In genomic region chr17:74108126-74108705, GRCh38 we compare ENCODE assay signal across 22 cellular contexts.
DNase-seq lines count a peak whose midpoint lies in the region; TF ChIP-seq lines count a peak whose summit lies in the region.
"Had no signal": no experiment of that assay in that cellular context is flagged by ENCODE, and none has a peak within 500 bp of the region (broad histone marks: within the 10 kb centered on the region; RNA-seq: fewer than 3 reads in every experiment).

No MANE protein-coding gene starts in this region.

- no peak overlapping the region for H2BK12ac ChIP-seq in H9 (ENCODE audit: insufficient read length, low read depth, low read length)

- H2AFZ ChIP-seq in H9 (ENCODE audit: low read length) = no peak overlapping the region
- H2AFZ ChIP-seq: GM23248 had no signal

- no peaks in the 10 kb centered on the region for H3K27me3 ChIP-seq in H9 (ENCODE audit: insufficient read depth, low read length)
- H3K27me3 ChIP-seq in mesendoderm (ENCODE audit: insufficient read depth, low read length, poor library complexity) = no peaks in the 10 kb centered on the region

- H4K5ac ChIP-seq in H9 (ENCODE audit: insufficient read length, low read depth, low read length) = no peak overlapping the region
- H4K5ac ChIP-seq in mesendoderm (ENCODE audit: low read length) = no peak overlapping the region

- H3K27me3 Mint-ChIP-seq in H9 (ENCODE audit: low read depth) = peaks cover 28% of the 10 kb centered on the region
- peaks cover 2% of the 10 kb centered on the region for H3K27me3 Mint-ChIP-seq in progenitor cell of endocrine pancreas

- no peak overlapping the region for H2BK20ac ChIP-seq in H9 (ENCODE audit: low read depth, low read length, poor library complexity, severe bottlenecking)

- peaks cover 0 to 3% of the 10 kb centered on the region in 2 experiments; a peak in 3 of 5 replicates for H3K9me3 Mint-ChIP-seq in H9
- no peaks in the 10 kb centered on the region for H3K9me3 Mint-ChIP-seq in progenitor cell of endocrine pancreas (ENCODE audit: low read depth)

- H3K4me1 ChIP-seq in H9 (ENCODE audit: insufficient read depth, low read length) (peaks cover 2% of the 10 kb centered on the region; the same call in 1 of the 2 replicates), mesendoderm (ENCODE audit: control insufficient read depth, low read depth, low read length) (peaks cover 7% of the 10 kb centered on the region)
- H3K4me1 ChIP-seq: A549, HAP-1 had no signal

- H2BK15ac ChIP-seq in H9 (ENCODE audit: low read depth, low read length) (no peak overlapping the region), mesendoderm (replicated peaks; ENCODE audit: low read depth) (no peak overlapping the region)

- H2BK5ac ChIP-seq in H9 (ENCODE audit: insufficient read length, low read length) (no peak overlapping the region), mesendoderm (ENCODE audit: low read length) (no peak overlapping the region)

- H3K18ac ChIP-seq in H9 (ENCODE audit: insufficient read length, low read depth, low read length) = peak overlapping the region; percentile 22
- no peak overlapping the region for H3K18ac ChIP-seq in mesendoderm (ENCODE audit: low read length)

- no peaks in the 10 kb centered on the region for H3K36me3 ChIP-seq in mesendoderm (ENCODE audit: control insufficient read depth, insufficient read depth, low read length)
- H3K36me3 ChIP-seq: HAP-1 had no signal

- no peak overlapping the region for H2BK120ac ChIP-seq in H9 (ENCODE audit: low read depth, low read length, poor library complexity, severe bottlenecking)
- no peak overlapping the region for H2BK120ac ChIP-seq in mesendoderm (ENCODE audit: low read depth, low read length)

- H3K4me3 Mint-ChIP-seq in H9 (no peak overlapping the region; a peak in 1 of 5 replicates), progenitor cell of endocrine pancreas (ENCODE audit: low read depth) (no peak overlapping the region)
- H3K4me3 Mint-ChIP-seq: B cell; CD8-positive, alpha-beta memory T cell had no signal

- H4K20me1 ChIP-seq in H9 (ENCODE audit: control insufficient read depth, insufficient read depth, insufficient read length) = no peaks in the 10 kb centered on the region

- H2AK5ac ChIP-seq in H9 (ENCODE audit: insufficient read length, low read length) (no peak overlapping the region), mesendoderm (ENCODE audit: low read length) (no peak overlapping the region)

- H3K9ac ChIP-seq in H9 (ENCODE audit: extremely low read depth, insufficient read length, low read length) (no peak overlapping the region), mesendoderm (ENCODE audit: low read length) (no peak overlapping the region)
- H3K9ac ChIP-seq: GM23248, KMS-11 had no signal

- H4K8ac ChIP-seq in H9 (replicated peaks; ENCODE audit: insufficient read length, low read depth, low read length) = no peak overlapping the region
- H4K8ac ChIP-seq in mesendoderm (ENCODE audit: low read depth, low read length) = no peak overlapping the region

- DNase-seq in H9 (no peak), NCI-H82 (lab: John Stamatoyannopoulos, UW) (peak; percentile 99), mesendoderm (peak; percentile 72), progenitor cell of endocrine pancreas (ENCODE audit: low spot score, unreplicated experiment) (no peak), KG1 (lab: John Stamatoyannopoulos, UW) (no peak), AG20443 (ENCODE audit: low spot score) (no peak), DMS79 (lab: John Stamatoyannopoulos, UW) (no peak)
- DNase-seq: CD8-positive, alpha-beta memory T cell; DMS53; GM23248; IMR-90; MM.1S; NCI-H1417; NCI-H1694; NCI-H2029 treated with DMSO at 0.1 percent for 48 hours; SIG-M5 had no signal

- H3K23ac ChIP-seq in H9 (ENCODE audit: insufficient read length, low read depth, low read length) = no peak overlapping the region
- no peak overlapping the region for H3K23ac ChIP-seq in mesendoderm (ENCODE audit: low read length)

- no peak overlapping the region for H3K14ac ChIP-seq in H9 (ENCODE audit: insufficient read depth, low read length)

- no peaks in the 10 kb centered on the region for H3K9me3 ChIP-seq in H9 (ENCODE audit: control insufficient read depth, low read depth, low read length)
- H3K9me3 ChIP-seq: A549, HAP-1 had no signal

- peak overlapping the region in 1 of 3 experiments; percentile 84; a peak in 1 of 7 replicates for H3K27ac Mint-ChIP-seq in H9
- H3K27ac Mint-ChIP-seq in progenitor cell of endocrine pancreas = peak overlapping the region; percentile 38
- H3K27ac Mint-ChIP-seq: B cell; CD8-positive, alpha-beta memory T cell had no signal

- no peaks in the 10 kb centered on the region for H3K79me2 ChIP-seq in H9 (ENCODE audit: insufficient read depth, low read length)
- no peaks in the 10 kb centered on the region for H3K79me2 ChIP-seq in mesendoderm (ENCODE audit: control insufficient read depth, insufficient read depth, low read length)

- H3K4me1 Mint-ChIP-seq in H9 (peaks cover 18 to 25% of the 10 kb centered on the region in 2 experiments), progenitor cell of endocrine pancreas (ENCODE audit: low read depth) (peaks cover 23% of the 10 kb centered on the region)
- H3K4me1 Mint-ChIP-seq: B cell; CD8-positive, alpha-beta memory T cell had no signal

- H3K4me2 ChIP-seq in H9 (ENCODE audit: insufficient read depth, insufficient read length, low read length) (no peak overlapping the region), mesendoderm (ENCODE audit: low read length) (no peak overlapping the region)
- H3K4me2 ChIP-seq: A549, KMS-11 had no signal

- WGBS in H9 (ENCODE audit: extremely low coverage, insufficient read length, low lambda C conversion rate) = no CpG with 5 or more reads among the region's 12 CpGs
- no CpG with 5 or more reads among the region's 12 CpGs for WGBS in mesendoderm (ENCODE audit: extremely low coverage, insufficient coverage, low lambda C conversion rate)

- no peak overlapping the region for H3K4me3 ChIP-seq in mesendoderm (ENCODE audit: low read length)
- H3K4me3 ChIP-seq: A549, GM23248, HAP-1, SK-N-MC had no signal

- H3K79me1 ChIP-seq in H9 (ENCODE audit: insufficient read depth, low read depth, low read length, poor library complexity, severe bottlenecking) (no peaks in the 10 kb centered on the region), mesendoderm (ENCODE audit: low read length) (no peaks in the 10 kb centered on the region)

- no peaks in the 10 kb centered on the region for H3K23me2 ChIP-seq in H9 (ENCODE audit: insufficient read length, low read depth, low read length, poor library complexity, severe bottlenecking)

- H3K56ac ChIP-seq in H9 (ENCODE audit: insufficient read length, low read depth, low read length) = no peak overlapping the region
- peak overlapping the region; percentile 54 for H3K56ac ChIP-seq in mesendoderm (ENCODE audit: low read length)

- no peaks in the 10 kb centered on the region for H3K36me3 Mint-ChIP-seq in H9 (ENCODE audit: insufficient read depth in 1 of 3, low read depth in 3 of 3)
- no peaks in the 10 kb centered on the region for H3K36me3 Mint-ChIP-seq in progenitor cell of endocrine pancreas (ENCODE audit: insufficient read depth)
- H3K36me3 Mint-ChIP-seq: CD8-positive, alpha-beta memory T cell had no signal

- no peak overlapping the region for H3K27ac ChIP-seq in H9 (ENCODE audit: insufficient read length, low read depth, low read length)
- no peak overlapping the region for H3K27ac ChIP-seq in mesendoderm (ENCODE audit: low read depth, low read length)
- H3K27ac ChIP-seq: A549, C4-2B, GM23248, KMS-11, SK-N-MC had no signal

- H3K4ac ChIP-seq in H9 (ENCODE audit: low read depth, low read length) = no peak overlapping the region
- no peak overlapping the region for H3K4ac ChIP-seq in mesendoderm (ENCODE audit: low read depth, low read length)

- TF ChIP-seq CTCF in H9 (conservative IDR thresholded peaks at IDR 0.05) = no peak
- no peak for TF ChIP-seq CTCF in progenitor cell of endocrine pancreas (IDR thresholded peaks at IDR 0.05; ENCODE audit: unreplicated experiment)

- no peak overlapping the region for H3T11ph ChIP-seq in H9 (ENCODE audit: low read length)

- no peak overlapping the region for H4K91ac ChIP-seq in H9 (ENCODE audit: insufficient read length, low read depth, low read length)

Comparison
In these comparisons a context has a peak if more than half of its experiments do, and no peak if none do; other contexts are left out.
1. DNase-seq: peak in NCI-H82 (single experiment) and mesendoderm (single experiment); none in H9 (single experiment), progenitor cell of endocrine pancreas (single experiment), KG1 (single experiment), AG20443 (single experiment) and DMS79 (single experiment).